In the genomic region with DNA sequence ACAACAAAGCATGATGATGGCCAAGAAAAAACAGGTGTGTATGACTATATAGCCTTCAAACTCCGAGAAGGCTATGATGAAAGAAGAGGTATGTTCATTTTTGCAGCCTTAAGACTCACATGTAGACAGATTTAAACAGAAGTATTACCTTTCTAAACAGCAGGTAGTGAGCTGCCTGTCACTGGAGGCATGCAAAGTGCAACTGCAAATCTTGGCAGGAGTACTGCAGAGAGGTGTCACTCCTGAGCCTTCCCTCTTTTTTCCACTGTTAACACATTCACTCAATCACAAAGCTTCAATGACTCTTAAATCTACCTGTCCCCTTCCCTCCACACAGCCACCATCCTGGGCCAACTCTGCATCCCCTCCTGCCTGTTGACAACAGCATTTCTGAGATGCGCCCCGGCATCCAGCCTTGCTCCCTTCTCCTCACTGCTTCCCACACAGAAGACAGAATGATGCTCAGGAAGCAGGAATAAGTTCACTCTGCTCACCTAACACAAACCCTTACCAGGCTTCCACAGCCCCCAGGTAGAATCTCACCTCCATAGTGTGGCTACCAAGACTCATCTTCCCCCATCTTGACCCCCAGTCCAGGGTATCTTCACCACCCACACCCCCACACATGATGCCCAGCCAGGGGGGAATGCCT, we compare ENCODE assay signal across 16 cellular contexts.
DNase-seq lines count a peak whose midpoint lies in the region; ATAC-seq, FAIRE-seq and TF ChIP-seq lines count a peak whose summit lies in the region.
"Had no signal": no experiment of that assay in that cellular context is flagged by ENCODE, and none has a peak within 500 bp of the region (broad histone marks: within the 10 kb centered on the region; RNA-seq: fewer than 3 reads in every experiment).

No MANE protein-coding gene starts in this region.

- H3K14ac ChIP-seq in H9 (ENCODE audit: insufficient read depth, low read length) (no peak overlapping the region), H1 (ENCODE audit: insufficient read length) (no peak overlapping the region)

- H3K4ac ChIP-seq in H9 (ENCODE audit: low read depth, low read length) (no peak overlapping the region), H1 (replicated peaks; ENCODE audit: insufficient read length, low read depth, low read length) (no peak overlapping the region)

- H4K8ac ChIP-seq in H9 (replicated peaks; ENCODE audit: insufficient read length, low read depth, low read length), result no peak overlapping the region
- no peak overlapping the region for H4K8ac ChIP-seq in H1 (ENCODE audit: extremely low read depth, insufficient read depth, low read length)

- peaks cover 29% of the 10 kb centered on the region for H3K27me3 Mint-ChIP-seq in H9 (ENCODE audit: low read depth)

- H4K5ac ChIP-seq in H9 (ENCODE audit: insufficient read length, low read depth, low read length) (no peak overlapping the region), H1 (ENCODE audit: insufficient read length, low read depth, low read length) (no peak overlapping the region)

- H3K27me3 ChIP-seq in H9 (ENCODE audit: insufficient read depth, low read length) (no peaks in the 10 kb centered on the region), H1 (replicated peaks in 1 of 4; ENCODE audit: control insufficient read depth in 3 of 4, extremely low read depth in 1 of 4, insufficient read depth in 3 of 4, low read length in 3 of 4) (peaks cover 0 to 3% (median 0%) of the 10 kb centered on the region in 4 experiments; a peak in 2 of 7 replicates), brain microvascular endothelial cell (replicated peaks) (peaks cover 6% of the 10 kb centered on the region)

- H3K9me3 Mint-ChIP-seq in H9, result peaks cover 0 to 2% of the 10 kb centered on the region in 2 experiments; a peak in 1 of 5 replicates
- H3K9me3 Mint-ChIP-seq: CD8-positive, alpha-beta memory T cell; HFFc6 had no signal

- no peak overlapping the region for H3T11ph ChIP-seq in H9 (ENCODE audit: low read length)

- no peak overlapping the region for H2BK20ac ChIP-seq in H9 (ENCODE audit: low read depth, low read length, poor library complexity, severe bottlenecking)
- H2BK20ac ChIP-seq in H1 (ENCODE audit: low read length), result no peak overlapping the region

- H4K91ac ChIP-seq in H9 (ENCODE audit: insufficient read length, low read depth, low read length), result no peak overlapping the region
- H4K91ac ChIP-seq in H1 (replicated peaks; ENCODE audit: insufficient read length, low read length), result no peak overlapping the region

- H3K4me1 Mint-ChIP-seq in H9, result peaks cover 29 to 30% of the 10 kb centered on the region in 2 experiments
- H3K4me1 Mint-ChIP-seq: CD8-positive, alpha-beta memory T cell had no signal

- no CpG with 5 or more reads among the region's 3 CpGs for WGBS in H9 (ENCODE audit: extremely low coverage, insufficient read length, low lambda C conversion rate)
- 89% methylated on average over 3 of the region's 3 CpGs; no CpG with 5 or more reads in 1 of the 2 experiments for WGBS in H1 (ENCODE audit: extremely low coverage in 1 of 2, insufficient coverage in 1 of 2, insufficient read length in 1 of 2, insufficient replicate concordance in 2 of 2, low coverage in 1 of 2, low lambda C conversion rate in 2 of 2, missing lambda C conversion rate in 1 of 2), 2 experiments

- H4K20me1 ChIP-seq in H9 (ENCODE audit: control insufficient read depth, insufficient read depth, insufficient read length) (peaks cover 2% of the 10 kb centered on the region), H1 (replicated peaks in 1 of 2; ENCODE audit: control insufficient read depth in 1 of 2, insufficient read depth in 2 of 2, low read length in 2 of 2) (no peaks in the 10 kb centered on the region)

- H2BK12ac ChIP-seq in H9 (ENCODE audit: insufficient read length, low read depth, low read length) (no peak overlapping the region), H1 (ENCODE audit: low read depth, low read length) (0 out of 2 replicates have a peak overlapping the region, but pooled peaks have one; percentile 39)

- no peak overlapping the region for H2BK15ac ChIP-seq in H9 (ENCODE audit: low read depth, low read length)
- H2BK15ac ChIP-seq in H1 (ENCODE audit: low read length), result no peak overlapping the region

- CTCF ChIA-PET in H1 (lab: Charles Lee; ENCODE audit: partially characterized antibody), result interaction anchor here (1.6 kb wide), 1 partner anchor 15 kb away, joined by 6 read pairs; no protein-coding TSS in a partner anchor

- H3K23me2 ChIP-seq in H9 (ENCODE audit: insufficient read length, low read depth, low read length, poor library complexity, severe bottlenecking) (no peaks in the 10 kb centered on the region), H1 (ENCODE audit: low read depth, low read length) (peaks cover under 1% of the 10 kb centered on the region; the same call in 1 of the 2 replicates)

- H3K79me1 ChIP-seq in H9 (ENCODE audit: insufficient read depth, low read depth, low read length, poor library complexity, severe bottlenecking) (no peaks in the 10 kb centered on the region), H1 (ENCODE audit: low read depth, low read length) (no peaks in the 10 kb centered on the region)

- TF ChIP-seq EP300 in Ishikawa (IDR thresholded peaks at IDR 0.05; ENCODE audit: borderline replicate concordance) (no peak), H1 (IDR thresholded peaks at IDR 0.05; ENCODE audit: borderline replicate concordance in 1 of 2, low read depth in 2 of 2, low read length in 2 of 2) (no peak)

- TF ChIP-seq RAD21 in Ishikawa (IDR thresholded peaks at IDR 0.05; ENCODE audit: low read depth), result no peak
- no peak for TF ChIP-seq RAD21 in H1 (IDR thresholded peaks at IDR 0.05 in 1 of 2, conservative IDR thresholded peaks at IDR 0.05 in 1 of 2; ENCODE audit: low read depth in 2 of 2, low read length in 2 of 2)

- no peaks in the 10 kb centered on the region for H3K9me3 ChIP-seq in H9 (ENCODE audit: control insufficient read depth, low read depth, low read length)
- no peaks in the 10 kb centered on the region for H3K9me3 ChIP-seq in H1 (ENCODE audit: insufficient read depth in 2 of 2, low read depth in 1 of 2, low read length in 1 of 2)

- H3K9ac ChIP-seq in H9 (ENCODE audit: extremely low read depth, insufficient read length, low read length) (no peak overlapping the region), H1 (replicated peaks in 1 of 4; ENCODE audit: extremely low read depth in 1 of 4, low read depth in 3 of 4, low read length in 3 of 4) (no peak overlapping the region)

- TF ChIP-seq CTCF in H9 (conservative IDR thresholded peaks at IDR 0.05) (no peak), H1 (IDR thresholded peaks at IDR 0.05; ENCODE audit: control extremely low read depth in 1 of 3, insufficient read depth in 1 of 3, low read depth in 1 of 3, low read length in 3 of 3) (no peak), brain microvascular endothelial cell (IDR thresholded peaks at IDR 0.05; ENCODE audit: low read depth, low read length, missing control alignments) (no peak)

- DNase-seq in H9 (peak; percentile 7), H1 (ENCODE audit: low read depth in 1 of 2, low spot score in 2 of 2) (no peak), posterior vena cava (ENCODE audit: low spot score) (peak; percentile 42), kidney glomerular epithelial cell (lab: John Stamatoyannopoulos, UW) (no peak), brain microvascular endothelial cell (no peak)
- DNase-seq: ACHN; CD8-positive, alpha-beta memory T cell; EL; HFFc6; NCI-H1930; NCI-H226; PC-3 had no signal

- no peak overlapping the region for H3K27ac ChIP-seq in H9 (ENCODE audit: insufficient read length, low read depth, low read length)
- H3K27ac ChIP-seq in H1 (ENCODE audit: low read depth, low read length), result no peak overlapping the region
- H3K27ac ChIP-seq in brain microvascular endothelial cell, result no peak overlapping the region
- H3K27ac ChIP-seq: RWPE1 had no signal

- POLR2A ChIA-PET in H1 (lab: Charles Lee; ENCODE audit: partially characterized antibody), result no interaction called here

- H3K23ac ChIP-seq in H9 (ENCODE audit: insufficient read length, low read depth, low read length) (no peak overlapping the region), H1 (ENCODE audit: insufficient read length) (no peak overlapping the region)

- H3K56ac ChIP-seq in H9 (ENCODE audit: insufficient read length, low read depth, low read length) (no peak overlapping the region), H1 (replicated peaks; ENCODE audit: insufficient read length, low read depth, low read length) (no peak overlapping the region)

- H2AK5ac ChIP-seq in H9 (ENCODE audit: insufficient read length, low read length), result no peak overlapping the region
- no peak overlapping the region for H2AK5ac ChIP-seq in H1 (ENCODE audit: low read depth, low read length)

- no peaks in the 10 kb centered on the region for H3K36me3 Mint-ChIP-seq in H9 (ENCODE audit: insufficient read depth in 1 of 3, low read depth in 3 of 3)
- H3K36me3 Mint-ChIP-seq: CD8-positive, alpha-beta memory T cell had no signal

- intact Hi-C loops in posterior vena cava (cut with DNase I), result no loop called here

- H2AFZ ChIP-seq in H9 (ENCODE audit: low read length) (no peak overlapping the region), H1 (ENCODE audit: low read length) (no peak overlapping the region)

- H3K36me3 ChIP-seq in H1 (ENCODE audit: control insufficient read depth in 2 of 4, insufficient read depth in 4 of 4, low read length in 3 of 4), result no peaks in the 10 kb centered on the region
- no peaks in the 10 kb centered on the region for H3K36me3 ChIP-seq in brain microvascular endothelial cell (replicated peaks)

- no peak overlapping the region; a peak in 1 of 7 replicates for H3K27ac Mint-ChIP-seq in H9
- H3K27ac Mint-ChIP-seq: HFFc6 had no signal

- H3K4me3 Mint-ChIP-seq in H9, result 0 out of 5 replicates have a peak overlapping the region, but pooled peaks of 1 of the 2 experiments have one; percentile 2
- H3K4me3 Mint-ChIP-seq: CD8-positive, alpha-beta memory T cell; HFFc6 had no signal

- no peaks in the 10 kb centered on the region for H3K79me2 ChIP-seq in H9 (ENCODE audit: insufficient read depth, low read length)
- H3K79me2 ChIP-seq in H1 (ENCODE audit: control insufficient read depth in 1 of 2, insufficient read depth in 2 of 2, low read length in 2 of 2), result no peaks in the 10 kb centered on the region

- TF ChIP-seq POLR2A in H1 (IDR thresholded peaks at IDR 0.05; ENCODE audit: control extremely low read depth in 1 of 2, low read depth in 2 of 2, low read length in 2 of 2), result no peak

- no peak for ATAC-seq in HG02970 (IDR thresholded peaks at IDR 0.05; ENCODE audit: low FRiP score, unreplicated experiment)
- ATAC-seq: PC-3 had no signal

- H3K4me1 ChIP-seq in H9 (ENCODE audit: insufficient read depth, low read length) (no peaks in the 10 kb centered on the region), H1 (replicated peaks in 1 of 4; ENCODE audit: control insufficient read depth in 3 of 4, insufficient read depth in 4 of 4, low read length in 3 of 4) (peaks cover 0 to 7% (median 4%) of the 10 kb centered on the region in 4 experiments; a peak in 4 of 7 replicates)

- FAIRE-seq in H1 (lab: Jason Lieb, UNC), result no peak
- FAIRE-seq: GM12891 had no signal

- H2BK5ac ChIP-seq in H9 (ENCODE audit: insufficient read length, low read length) (no peak overlapping the region), H1 (ENCODE audit: low read depth, low read length) (no peak overlapping the region)

- in situ Hi-C loops in brain microvascular endothelial cell (cut with HindIII; ENCODE audit: low pct_ligation_motif_present, low sequenced_read_pairs), result no loop called here

- H2BK120ac ChIP-seq in H9 (ENCODE audit: low read depth, low read length, poor library complexity, severe bottlenecking), result no peak overlapping the region
- H2BK120ac ChIP-seq in H1 (replicated peaks; ENCODE audit: low read depth, low read length), result no peak overlapping the region

- no peak overlapping the region for H3K4me3 ChIP-seq in H1 (ENCODE audit: extremely low read depth in 1 of 4, insufficient read depth in 2 of 4, low read depth in 3 of 4, low read length in 4 of 4)
- no peak overlapping the region for H3K4me3 ChIP-seq in brain microvascular endothelial cell (ENCODE audit: low read depth, low read length)

- H3K18ac ChIP-seq in H9 (ENCODE audit: insufficient read length, low read depth, low read length) (no peak overlapping the region), H1 (ENCODE audit: extremely low read depth, low read length) (no peak overlapping the region)

- no peak overlapping the region for H3K4me2 ChIP-seq in H9 (ENCODE audit: insufficient read depth, insufficient read length, low read length)
- H3K4me2 ChIP-seq in H1 (ENCODE audit: insufficient read depth in 1 of 2, low read depth in 2 of 2, low read length in 2 of 2), result no peak overlapping the region

Comparison
In these comparisons a context has a peak if more than half of its experiments do, and no peak if none do; other contexts are left out.
1. DNase-seq: peak in H9 (single experiment) and posterior vena cava (single experiment); none in H1 (0 of 2), kidney glomerular epithelial cell (single experiment) and brain microvascular endothelial cell (single experiment).